In genomic region chr9:33025572-33026347, GRCh38 we compare ENCODE assay signal across 8 cellular contexts. TPM values are rescaled to one million over a fixed set of nuclear protein-coding genes. Genes with fewer than 3 reads are reported as not detected.
DNase-seq lines count a peak whose midpoint lies in the region; ATAC-seq and TF ChIP-seq lines count a peak whose summit lies in the region.

No MANE protein-coding gene starts in this region.

- no peak for TF ChIP-seq CTCF in adrenal gland (IDR thresholded peaks at IDR 0.05)
- no peak for TF ChIP-seq CTCF in retinal pigment epithelial cell (conservative IDR thresholded peaks at IDR 0.05; ENCODE audit: low read depth, low read length)

- H3K9me3 Mint-ChIP-seq in T-helper 1 cell treated with Interleukin-12 subunit alpha and Interleukin-12 subunit beta and Interleukin-4 antibody, amounts not matched to agents 30 μg/mL and 1 μg/mL, for 36 hours = no peaks in the 10 kb centered on the region

- DNase-seq in EL (peak; percentile 56), H7 (peak; percentile 96), M059J (ENCODE audit: low read depth) (peak; percentile 61), adrenal gland (peak; percentile 44 to 80 (median 64)), right cardiac atrium (peak; percentile 57 to 87 (median 83)), retinal pigment epithelial cell (ENCODE audit: low read depth) (no peak), HuH-7.5 (ENCODE audit: low spot score) (no peak)

- H3K36me3 Mint-ChIP-seq in T-helper 1 cell treated with Interleukin-12 subunit alpha and Interleukin-12 subunit beta and Interleukin-4 antibody, amounts not matched to agents 30 μg/mL and 1 μg/mL, for 36 hours (ENCODE audit: low read depth) = peaks cover 47% of the 10 kb centered on the region

- H3K27ac ChIP-seq in adrenal gland = peak overlapping the region; percentile 95 to 100 (median 96)
- H3K27ac ChIP-seq in right cardiac atrium (ENCODE audit: low read length) = peak overlapping the region; percentile 98

- no peaks in the 10 kb centered on the region for H3K27me3 Mint-ChIP-seq in T-helper 1 cell treated with Interleukin-12 subunit alpha and Interleukin-12 subunit beta and Interleukin-4 antibody, amounts not matched to agents 30 μg/mL and 1 μg/mL, for 36 hours (ENCODE audit: low read depth)

- H3K27ac Mint-ChIP-seq in T-helper 1 cell treated with Interleukin-12 subunit alpha and Interleukin-12 subunit beta and Interleukin-4 antibody, amounts not matched to agents 30 μg/mL and 1 μg/mL, for 36 hours = peak overlapping the region; percentile 95

- H3K27me3 ChIP-seq in H7 (ENCODE audit: control insufficient read depth, insufficient read depth, low read length) (no peaks in the 10 kb centered on the region), adrenal gland (no peaks in the 10 kb centered on the region), right cardiac atrium (ENCODE audit: control insufficient read depth, insufficient read depth) (no peaks in the 10 kb centered on the region)

- H3K4me1 ChIP-seq in adrenal gland (replicated peaks in 1 of 2) = peaks cover 33 to 65% of the 10 kb centered on the region in 2 donors
- peaks cover 9% of the 10 kb centered on the region for H3K4me1 ChIP-seq in right cardiac atrium (ENCODE audit: control insufficient read depth, insufficient read depth, low read length)

- H3K4me3 ChIP-seq in H7 (ENCODE audit: insufficient read depth, low read depth, low read length) = peak overlapping the region; percentile 100
- H3K4me3 ChIP-seq in adrenal gland = peak overlapping the region; percentile 58 to 98 (median 88)
- peak overlapping the region; percentile 75 for H3K4me3 ChIP-seq in right cardiac atrium (ENCODE audit: low read length)
- peak overlapping the region; percentile 97 for H3K4me3 ChIP-seq in retinal pigment epithelial cell (ENCODE audit: low read length)

- H3K9me3 ChIP-seq in adrenal gland (replicated peaks in 1 of 3) (no peaks in the 10 kb centered on the region), right cardiac atrium (ENCODE audit: control insufficient read depth, low read length) (no peaks in the 10 kb centered on the region)

- peak overlapping the region; percentile 98 for H3K4me3 Mint-ChIP-seq in T-helper 1 cell treated with Interleukin-12 subunit alpha and Interleukin-12 subunit beta and Interleukin-4 antibody, amounts not matched to agents 30 μg/mL and 1 μg/mL, for 36 hours

- H3K36me3 ChIP-seq in H7 (replicated peaks; ENCODE audit: control insufficient read depth, insufficient read depth, low read length) (peaks cover 9% of the 10 kb centered on the region), adrenal gland (replicated peaks in 1 of 2) (peaks cover 0 to 35% of the 10 kb centered on the region in 2 donors)

- peak in 1 of 2 donors; percentile 46 for TF ChIP-seq POLR2A in adrenal gland (IDR thresholded peaks at IDR 0.05)

- peak; percentile 65 to 67 for ATAC-seq in right cardiac atrium

- peaks cover 57% of the 10 kb centered on the region for H3K4me1 Mint-ChIP-seq in T-helper 1 cell treated with Interleukin-12 subunit alpha and Interleukin-12 subunit beta and Interleukin-4 antibody, amounts not matched to agents 30 μg/mL and 1 μg/mL, for 36 hours (ENCODE audit: low read depth)

- intact Hi-C loops in adrenal gland (cut with DNase I) = no loop called here
- intact Hi-C loops in right cardiac atrium (cut with DNase I) = no loop called here

- WGBS in adrenal gland, 4 donors = 1 to 2% (median 1%) methylated on average over 17 to 36 of the region's 36 CpGs
- 1% methylated on average over 36 of the region's 36 CpGs for WGBS in right cardiac atrium

RNA-seq across cellular contexts. Expression of gene DNAJA1, which starts 0.7 kb away (rescaled TPM):
- total RNA-seq in H7 (2014; rRNA removed; shearing (Covaris generic)) = 52.4 and 53.8 TPM in 2 replicates
- 265 and 312 TPM in 2 replicates for total RNA-seq in M059J (2014; rRNA removed; shearing (Covaris generic))
- total RNA-seq in adrenal gland = 100 to 1,000 TPM in 7 of 8 donors, 10 to 100 TPM in 1; 89.7 to 189 (median 131) TPM
- 100 to 1,000 TPM in 1 of 3 donors, 10 to 100 TPM in 2; 56.6 to 355 (median 57.8) TPM for polyA plus RNA-seq in adrenal gland
- total RNA-seq in right cardiac atrium = 100 to 1,000 TPM in 2 of 4 donors, 10 to 100 TPM in 2; 63.7 to 119 (median 91.2) TPM
- 72.2 TPM for polyA plus RNA-seq in right cardiac atrium

RNA-seq across cellular contexts. Expression of gene APTX, which starts 24.3 kb away (rescaled TPM):
- total RNA-seq in H7 (2014; rRNA removed; shearing (Covaris generic)) = 45.0 and 50.7 TPM in 2 replicates
- 47.6 and 53.1 TPM in 2 replicates for total RNA-seq in M059J (2014; rRNA removed; shearing (Covaris generic))
- total RNA-seq in adrenal gland (10 to 100 TPM; 13.9 to 36.6 (median 33.1) TPM), right cardiac atrium (10 to 100 TPM; 15.7 to 16.8 (median 16.3) TPM)
- polyA plus RNA-seq in adrenal gland (10 to 100 TPM; 42.0 to 77.3 (median 59.7) TPM), right cardiac atrium (17.1 TPM)

RNA-seq across cellular contexts. Expression of gene SMU1, which starts 50.7 kb away (rescaled TPM):
- 30.4 and 33.7 TPM in 2 replicates for total RNA-seq in H7 (2014; rRNA removed; shearing (Covaris generic))
- total RNA-seq in M059J (2014; rRNA removed; shearing (Covaris generic)) = 30.6 and 36.0 TPM in 2 replicates
- total RNA-seq in adrenal gland (10 to 100 TPM; 15.0 to 23.5 (median 21.5) TPM), right cardiac atrium (10 to 100 TPM; 16.6 to 17.3 (median 17.0) TPM)
- polyA plus RNA-seq in adrenal gland (10 to 100 TPM in 1 of 3 donors, 1 to 10 TPM in 2; 6.9 to 23.3 (median 8.0) TPM), right cardiac atrium (9.4 TPM)

Comparison
In these comparisons a context has a peak if more than half of its experiments do, and no peak if none do; other contexts are left out.
1. DNase-seq: peak in EL (single experiment), H7 (single experiment), M059J (single experiment), adrenal gland (7 of 7) and right cardiac atrium (3 of 3); none in retinal pigment epithelial cell (single experiment) and HuH-7.5 (single experiment).
2. Peak in every context shown above with its lines, with median percentiles within 50 percentile points of each other: H3K4me3 ChIP-seq.